Comparison of ENCODE assay signal across 14 cellular contexts in the genomic region with DNA sequence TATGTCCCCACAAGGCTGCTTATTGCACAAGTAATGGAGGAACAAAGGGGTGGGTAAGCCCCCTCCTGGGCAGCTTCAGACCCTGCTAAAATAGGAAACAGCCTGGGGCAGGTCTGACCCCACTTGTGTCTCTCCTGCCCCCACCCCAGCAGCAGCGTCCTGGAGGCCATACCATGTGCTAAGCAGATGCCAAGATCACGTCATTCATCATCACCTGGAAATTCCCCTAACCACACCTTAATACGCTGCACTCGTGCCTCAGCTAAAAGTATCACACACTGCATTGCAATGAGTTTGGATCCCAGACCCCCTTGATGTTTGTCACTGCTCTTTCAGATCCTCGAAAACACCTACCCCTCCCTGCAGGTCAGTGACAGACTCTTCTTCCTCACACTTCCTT. TPM values are rescaled to one million over a fixed set of nuclear protein-coding genes. Genes with fewer than 3 reads are reported as not detected.
A peak's percentile ranks its signal among the peaks of the same experiment; 100 is the strongest.
DNase-seq lines count a peak whose midpoint lies in the region; ATAC-seq, FAIRE-seq and TF ChIP-seq lines count a peak whose summit lies in the region.
"Had no signal": no experiment of that assay in that cellular context is flagged by ENCODE, and none has a peak within 500 bp of the region (broad histone marks: within the 10 kb centered on the region; RNA-seq: fewer than 3 reads in every experiment).

No MANE protein-coding gene starts in this region.

- TF ChIP-seq RAD21 in GM12878 (IDR thresholded peaks at IDR 0.05; ENCODE audit: insufficient read depth, low read depth, low read length), result no peak

- H3K27me3 ChIP-seq in GM12878 (replicated peaks in 1 of 2; ENCODE audit: control insufficient read depth in 2 of 2, insufficient read depth in 2 of 2, low read length in 1 of 2), result no peaks in the 10 kb centered on the region

- 0% methylated on average over 5 of the region's 5 CpGs for WGBS in GM12878 (ENCODE audit: insufficient coverage, insufficient replicate concordance, low lambda C conversion rate, missing lambda C conversion rate)

- H3K4me3 ChIP-seq in GM12878, result no peak overlapping the region
- H3K4me3 ChIP-seq: HAP-1, thoracic aorta had no signal

- H3K27ac Mint-ChIP-seq in activated CD8-positive, alpha-beta memory T cell treated with anti-CD3 and anti-CD28 coated beads, Interleukin-2, amount 10 ng/mL, durations not matched to agents 7 days and 5 days, result no peak overlapping the region

- H4K20me1 ChIP-seq in GM12878 (ENCODE audit: control insufficient read depth, insufficient read depth), result no peaks in the 10 kb centered on the region

- no TSS peak for BruUV-seq in GM12878 (replicated peaks; lab: Mats Ljungman, UMichigan)

- H3K4me2 ChIP-seq in GM12878 (ENCODE audit: control insufficient read depth, insufficient read depth), result peak overlapping the region; percentile 48; the same call in 1 of the 2 replicates

- TF ChIP-seq POLR2A in GM12878 (IDR thresholded peaks at IDR 0.05; ENCODE audit: low read depth, low read length), result no peak

- ATAC-seq in activated CD8-positive, alpha-beta memory T cell treated with anti-CD3 and anti-CD28 coated beads, Interleukin-2, amount 10 ng/mL, durations not matched to agents 7 days and 5 days, result peak; percentile 33
- ATAC-seq in HG03097 (IDR thresholded peaks at IDR 0.05; ENCODE audit: low FRiP score, unreplicated experiment) (peak; percentile 43), GM12878 (peak; percentile 90), HG02623 (IDR thresholded peaks at IDR 0.05; ENCODE audit: unreplicated experiment) (no peak)

- peaks cover 24% of the 10 kb centered on the region for H3K4me1 ChIP-seq in GM12878 (ENCODE audit: control insufficient read depth, insufficient read depth, low read length)
- H3K4me1 ChIP-seq: HAP-1, parathyroid adenoma had no signal

- H3K27ac ChIP-seq in GM12878 (ENCODE audit: control insufficient read depth, insufficient read depth), result peak overlapping the region; percentile 55
- H3K27ac ChIP-seq: parathyroid adenoma, thoracic aorta had no signal

- no peaks in the 10 kb centered on the region for H3K9me3 ChIP-seq in GM12878 (replicated peaks; ENCODE audit: control insufficient read depth, insufficient read depth, low read length)
- H3K9me3 ChIP-seq: HAP-1, thoracic aorta had no signal

- RAD21 ChIA-PET in GM12878 (lab: Charles Lee; ENCODE audit: unreplicated experiment), result interaction anchor here (0.8 to 1.5 kb wide), 3 partner anchors 11 to 29 kb away, joined by 3 to 5 read pairs (median 4); no protein-coding TSS in a partner anchor

- no peak for FAIRE-seq in GM12878 (lab: Jason Lieb, UNC)

- DNase-seq in activated CD8-positive, alpha-beta memory T cell treated with anti-CD3 and anti-CD28 coated beads, Interleukin-2, amount 10 ng/mL, durations not matched to agents 7 days and 5 days, result no peak
- DNase-seq in activated CD8-positive, alpha-beta memory T cell treated with anti-CD3 and anti-CD28 coated beads, Interleukin-2, amount 50 U/mL, for 48 hours, result no peak
- DNase-seq in GM12878 (ENCODE audit: low read depth, low spot score), result peak; percentile 61
- peak; percentile 15 for DNase-seq in stimulated activated CD4-positive, alpha-beta T cell treated with anti-CD3 and anti-CD28 coated beads, Interleukin-4, amount 100 ng/mL, for 24 hours
- DNase-seq in hepatic stellate cell (ENCODE audit: low spot score), result no peak
- DNase-seq in NCI-H526 (lab: John Stamatoyannopoulos, UW), result no peak
- DNase-seq: amygdala, hypothalamus had no signal

- no peaks in the 10 kb centered on the region for H3K9me3 Mint-ChIP-seq in activated CD8-positive, alpha-beta memory T cell treated with anti-CD3 and anti-CD28 coated beads, Interleukin-2, amount 10 ng/mL, durations not matched to agents 7 days and 5 days (ENCODE audit: low read depth)

- in situ Hi-C loops in GM12878 (cut with MboI), result no loop called here

- SMC1A ChIA-PET in GM12878 (lab: Charles Lee; ENCODE audit: uncharacterized antibody, unreplicated experiment), result interaction anchor here (1.0 to 1.2 kb wide), 2 partner anchors 21 to 30 kb away, joined by 3 read pairs; no protein-coding TSS in a partner anchor

- peak; percentile 41 to 42; a peak in 2 of 4 replicates for TF ChIP-seq EP300 in GM12878 (IDR thresholded peaks at IDR 0.05; ENCODE audit: borderline replicate concordance in 1 of 2, control insufficient read depth in 1 of 2, low read depth in 2 of 2, low read length in 2 of 2)

- H3K79me2 ChIP-seq in GM12878 (ENCODE audit: control insufficient read depth, insufficient read depth, low read length), result no peaks in the 10 kb centered on the region
- H3K79me2 ChIP-seq: parathyroid adenoma had no signal

- H3K4me1 Mint-ChIP-seq in activated CD8-positive, alpha-beta memory T cell treated with anti-CD3 and anti-CD28 coated beads, Interleukin-2, amount 10 ng/mL, durations not matched to agents 7 days and 5 days, result peaks cover 10% of the 10 kb centered on the region

- intact Hi-C loops in GM12878 (cut with micrococcal nuclease; ENCODE audit: unreplicated experiment), result no loop called here

- H2AFZ ChIP-seq in GM12878 (ENCODE audit: control insufficient read depth, low read depth, low read length), result peak overlapping the region; percentile 63
- H2AFZ ChIP-seq: parathyroid adenoma had no signal

- POLR2A ChIA-PET in GM12878 (lab: Charles Lee), result interaction anchor here (0.8 kb wide), 1 partner anchor 38 kb away, joined by 4 read pairs; no protein-coding TSS in a partner anchor

- H3K27me3 Mint-ChIP-seq in activated CD8-positive, alpha-beta memory T cell treated with anti-CD3 and anti-CD28 coated beads, Interleukin-2, amount 10 ng/mL, durations not matched to agents 7 days and 5 days, result peaks cover 2% of the 10 kb centered on the region

- no peaks in the 10 kb centered on the region for H3K36me3 ChIP-seq in GM12878 (ENCODE audit: control insufficient read depth in 2 of 2, insufficient read depth in 2 of 2, low read length in 1 of 2)
- H3K36me3 ChIP-seq: HAP-1, thoracic aorta had no signal

- H3K36me3 Mint-ChIP-seq in activated CD8-positive, alpha-beta memory T cell treated with anti-CD3 and anti-CD28 coated beads, Interleukin-2, amount 10 ng/mL, durations not matched to agents 7 days and 5 days, result no peaks in the 10 kb centered on the region

- H3K9ac ChIP-seq in GM12878 (ENCODE audit: control insufficient read depth, insufficient read depth, low read length), result no peak overlapping the region
- H3K9ac ChIP-seq: parathyroid adenoma had no signal

- H3K4me3 Mint-ChIP-seq in activated CD8-positive, alpha-beta memory T cell treated with anti-CD3 and anti-CD28 coated beads, Interleukin-2, amount 10 ng/mL, durations not matched to agents 7 days and 5 days, result no peak overlapping the region

- TF ChIP-seq CTCF in GM12878 (IDR thresholded peaks at IDR 0.05 in 2 of 3, conservative IDR thresholded peaks at IDR 0.05 in 1 of 3; ENCODE audit: control insufficient read depth in 2 of 3, extremely low read depth in 1 of 3, insufficient read depth in 1 of 3, low read depth in 3 of 3, low read length in 3 of 3), result no peak

- CTCF ChIA-PET in activated CD8-positive, alpha-beta memory T cell treated with anti-CD3 and anti-CD28 coated beads, Interleukin-2, amount 10 ng/mL, durations not matched to agents 7 days and 5 days (lab: Charles Lee), result interaction anchor here (0.6 to 1.6 kb wide), 5 partner anchors 10 to 197 kb away, joined by 3 to 8 read pairs (median 3); no protein-coding TSS in a partner anchor
- CTCF ChIA-PET in GM12878 (lab: Yijun Ruan, JAX), result interaction anchor here (1.1 to 2.2 kb wide), 8 partner anchors 11 to 186 kb away, joined by 3 to 10 read pairs (median 4); no protein-coding TSS in a partner anchor

RNA-seq across cellular contexts. Expression of gene GGTLC2, which starts 27.8 kb away (rescaled TPM):
- not detected for total RNA-seq in activated CD8-positive, alpha-beta memory T cell treated with anti-CD3 and anti-CD28 coated beads, Interleukin-2, amount 10 ng/mL, durations not matched to agents 7 days and 5 days
- not detected in 2 replicates for total RNA-seq in GM12878 (2013; cell fraction: nucleolus; rRNA removed)
- total RNA-seq in GM12878 (2014; rRNA removed), result not detected in 2 replicates
- total RNA-seq in GM12878 (2014; rRNA removed; fragmentation: Illumina TruSeq; extraction: Trizol), result not detected in 2 replicates
- total RNA-seq in GM12878 (2021), result not detected in 2 replicates
- not detected for polyA plus RNA-seq in GM12878 (2011; ENCODE audit: low read depth)
- polyA plus RNA-seq in GM12878 (2011; rRNA removed), result not detected in 2 replicates
- polyA plus RNA-seq in GM12878 (2011; cell fraction: cytosol; rRNA removed), result not detected in 2 replicates
- not detected in 2 replicates for polyA plus RNA-seq in GM12878 (2011; cell fraction: nucleus; rRNA removed)
- not detected in 2 replicates for polyA plus RNA-seq in GM12878 (2012)
- not detected in 2 replicates for polyA plus RNA-seq in GM12878 (2014; fragmentation: Illumina TruSeq; extraction: Trizol)
- not detected for polyA plus RNA-seq in GM12878 (2014; fragmentation: Nextera tagmentation; extraction: Ambion mirVana)
- not detected in 2 replicates for polyA plus RNA-seq in GM12878 (2014; rRNA removed)
- polyA plus RNA-seq in GM12878 (2016; fragmentation: Nextera tagmentation; extraction: Ambion mirVana), result not detected
- polyA minus RNA-seq in GM12878 (2011; rRNA and poly(A)+ RNA removed), result not detected in 2 replicates
- not detected in 2 replicates for polyA minus RNA-seq in GM12878 (2011; cell fraction: cytosol; rRNA and poly(A)+ RNA removed)
- not detected in 2 replicates for polyA minus RNA-seq in GM12878 (2011; cell fraction: nucleus; rRNA and poly(A)+ RNA removed)
- total RNA-seq: NCI-H460, thoracic aorta had no signal

RNA-seq across cellular contexts. Expression of gene PRAME, which starts 57.6 kb away (rescaled TPM):
- not detected for total RNA-seq in activated CD8-positive, alpha-beta memory T cell treated with anti-CD3 and anti-CD28 coated beads, Interleukin-2, amount 10 ng/mL, durations not matched to agents 7 days and 5 days
- total RNA-seq in GM12878 (2013; cell fraction: nucleolus; rRNA removed), result 3.2 and 4.1 TPM in 2 replicates
- total RNA-seq in GM12878 (2014; rRNA removed) (0.79 and 0.82 TPM in 2 replicates), GM12878 (2014; rRNA removed; fragmentation: Illumina TruSeq; extraction: Trizol) (0.49 and 0.55 TPM in 2 replicates), GM12878 (2021) (1.4 and 1.8 TPM in 2 replicates)
- polyA plus RNA-seq in GM12878 (2011; ENCODE audit: low read depth), result 0.41 TPM
- polyA plus RNA-seq in GM12878 (2011; rRNA removed) (1.8 and 2.5 TPM in 2 replicates), GM12878 (2014; fragmentation: Illumina TruSeq; extraction: Trizol) (0.63 and 0.68 TPM in 2 replicates), GM12878 (2014; fragmentation: Nextera tagmentation; extraction: Ambion mirVana) (under 1 TPM; 0.40 to 0.68 TPM), GM12878 (2014; rRNA removed) (0.46 and 1.00 TPM in 2 replicates), GM12878 (2016; fragmentation: Nextera tagmentation; extraction: Ambion mirVana) (under 1 TPM; 0.56 to 0.62 TPM)
- 2.0 and 2.6 TPM in 2 replicates for polyA plus RNA-seq in GM12878 (2011; cell fraction: cytosol; rRNA removed)
- polyA plus RNA-seq in GM12878 (2011; cell fraction: nucleus; rRNA removed), result 1.5 and 2.8 TPM in 2 replicates
- 0.41 and 0.66 TPM in 2 replicates for polyA plus RNA-seq in GM12878 (2012)
- 1.8 and 2.1 TPM in 2 replicates for polyA minus RNA-seq in GM12878 (2011; rRNA and poly(A)+ RNA removed)
- 2.1 TPM in 2 replicates for polyA minus RNA-seq in GM12878 (2011; cell fraction: cytosol; rRNA and poly(A)+ RNA removed)
- 0.36 and 0.48 TPM in 2 replicates for polyA minus RNA-seq in GM12878 (2011; cell fraction: nucleus; rRNA and poly(A)+ RNA removed)
- total RNA-seq: thoracic aorta had no signal

Comparison
In these comparisons a context has a peak if more than half of its experiments do, and no peak if none do; other contexts are left out.
1. DNase-seq: peak in GM12878 (single experiment) and stimulated activated CD4-positive, alpha-beta T cell treated with anti-CD3 and anti-CD28 coated beads, Interleukin-4, amount 100 ng/mL, for 24 hours (single experiment); none in activated CD8-positive, alpha-beta memory T cell treated with anti-CD3 and anti-CD28 coated beads, Interleukin-2, amount 10 ng/mL, durations not matched to agents 7 days and 5 days (single experiment), activated CD8-positive, alpha-beta memory T cell treated with anti-CD3 and anti-CD28 coated beads, Interleukin-2, amount 50 U/mL, for 48 hours (single experiment), hepatic stellate cell (single experiment) and NCI-H526 (0 of 2).